Comparison of ENCODE assay signal across 22 cellular contexts in the genomic region with DNA sequence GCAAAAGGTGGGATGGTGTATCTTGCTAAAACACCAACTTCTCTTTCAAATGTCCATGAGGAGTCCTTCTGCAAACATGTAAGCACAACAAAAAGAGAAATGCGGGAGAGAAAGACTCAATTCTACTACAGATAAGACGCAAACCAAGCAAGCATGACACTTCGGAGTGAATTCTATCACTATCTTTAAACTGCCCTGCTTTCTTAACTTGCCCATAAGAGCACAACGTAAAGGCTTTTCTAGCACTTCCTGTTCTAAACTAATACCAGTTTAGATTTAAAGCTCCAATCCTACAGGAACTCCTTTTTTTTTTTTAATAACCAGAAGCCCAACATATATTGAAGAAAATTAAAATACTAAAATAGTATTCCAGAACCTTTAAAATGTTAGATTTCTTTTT. TPM values are rescaled to one million over a fixed set of nuclear protein-coding genes. Genes with fewer than 3 reads are reported as not detected.
DNase-seq lines count a peak whose midpoint lies in the region; ATAC-seq and TF ChIP-seq lines count a peak whose summit lies in the region.
"Had no signal": no experiment of that assay in that cellular context is flagged by ENCODE, and none has a peak within 500 bp of the region (broad histone marks: within the 10 kb centered on the region; RNA-seq: fewer than 3 reads in every experiment).

No MANE protein-coding gene starts in this region.

- no peak for TF ChIP-seq EP300 in esophagus muscularis mucosa (IDR thresholded peaks at IDR 0.05)

- ATAC-seq in heart left ventricle = no peak
- ATAC-seq in stimulated activated naive B cell treated with anti-CD40 and anti-IgM and Interleukin-4, amounts not matched to agents 10 μg/mL and 1 μg/mL and 100 μg/mL, for 72 hours (replicated peaks) = no peak
- ATAC-seq in GM21526 (IDR thresholded peaks at IDR 0.05; ENCODE audit: low FRiP score, unreplicated experiment) = no peak
- ATAC-seq: PC-3 had no signal

- no peak overlapping the region for H3K4me3 ChIP-seq in left ventricle myocardium inferior
- H3K4me3 ChIP-seq in heart left ventricle = no peak overlapping the region
- H3K4me3 ChIP-seq in esophagus muscularis mucosa = no peak overlapping the region
- H3K4me3 ChIP-seq: BLaER1, GM23248, HAP-1 had no signal

- no peaks in the 10 kb centered on the region for H3K27me3 ChIP-seq in left ventricle myocardium inferior (ENCODE audit: low read depth)
- H3K27me3 ChIP-seq in heart left ventricle = no peaks in the 10 kb centered on the region
- H3K27me3 ChIP-seq in esophagus muscularis mucosa = no peaks in the 10 kb centered on the region
- H3K27me3 ChIP-seq: BLaER1 had no signal

- H3K4me1 ChIP-seq in left ventricle myocardium inferior = peaks cover 87% of the 10 kb centered on the region
- peaks cover 2 to 95% (median 65%) of the 10 kb centered on the region in 12 donors for H3K4me1 ChIP-seq in heart left ventricle
- H3K4me1 ChIP-seq in esophagus muscularis mucosa = peaks cover 78 to 100% (median 97%) of the 10 kb centered on the region in 4 donors

- DNase-seq in left ventricle myocardium inferior (no peak), heart left ventricle (no peak), esophagus muscularis mucosa (ENCODE audit: extremely low spot score) (no peak), NCI-H187 (lab: John Stamatoyannopoulos, UW) (no peak), KG1 (lab: John Stamatoyannopoulos, UW) (no peak)
- no peak for DNase-seq in stimulated activated naive B cell treated with anti-CD40 and anti-IgM and Interleukin-4, amounts not matched to agents 10 μg/mL and 1 μg/mL and 100 μg/mL, for 72 hours
- DNase-seq: CD4-positive, CD25-positive, alpha-beta regulatory T cell; HFFc6; Kasumi-1; NCI-H1105; NCI-H1436 treated with DMSO at 0.1 percent for 48 hours; NCI-H1930; NCI-H2107; NCI-H524 treated with DMSO at 0.1 percent for 48 hours; NCI-H774; PC-3; SK-N-SH had no signal

- peak overlapping the region; percentile 33 for H3K27ac Mint-ChIP-seq in stimulated activated naive B cell treated with anti-CD40 and anti-IgM and Interleukin-4, amounts not matched to agents 10 μg/mL and 1 μg/mL and 100 μg/mL, for 72 hours
- H3K27ac Mint-ChIP-seq: CD4-positive, CD25-positive, alpha-beta regulatory T cell; HFFc6 had no signal

- no peak overlapping the region for H3K4me3 Mint-ChIP-seq in stimulated activated naive B cell treated with anti-CD40 and anti-IgM and Interleukin-4, amounts not matched to agents 10 μg/mL and 1 μg/mL and 100 μg/mL, for 72 hours
- H3K4me3 Mint-ChIP-seq: HFFc6 had no signal

- peaks cover 37 to 64% of the 10 kb centered on the region in 2 donors for H3K4me1 Mint-ChIP-seq in stimulated activated naive B cell treated with anti-CD40 and anti-IgM and Interleukin-4, amounts not matched to agents 10 μg/mL and 1 μg/mL and 100 μg/mL, for 72 hours

- peaks cover 8 to 22% of the 10 kb centered on the region in 2 donors for H3K36me3 Mint-ChIP-seq in stimulated activated naive B cell treated with anti-CD40 and anti-IgM and Interleukin-4, amounts not matched to agents 10 μg/mL and 1 μg/mL and 100 μg/mL, for 72 hours

- intact Hi-C loops in left ventricle myocardium inferior (cut with micrococcal nuclease) (no loop called here), heart left ventricle (cut with DNase I) (loop anchor here in 4 of 10 donors (5.0 to 10.0 kb wide), 3 partner anchors 39 to 1066 kb away; no protein-coding TSS in a partner anchor), esophagus muscularis mucosa (cut with DNase I) (loop anchor here (10.0 kb wide), 2 partner anchors 124 to 146 kb away; no protein-coding TSS in a partner anchor)

- TF ChIP-seq POLR2A in heart left ventricle (IDR thresholded peaks at IDR 0.05) (no peak), esophagus muscularis mucosa (IDR thresholded peaks at IDR 0.05; ENCODE audit: low read depth) (no peak)

- no peak for TF ChIP-seq CTCF in left ventricle myocardium inferior (IDR thresholded peaks at IDR 0.05; ENCODE audit: borderline replicate concordance)
- no peak for TF ChIP-seq CTCF in heart left ventricle (IDR thresholded peaks at IDR 0.05)
- TF ChIP-seq CTCF in esophagus muscularis mucosa (IDR thresholded peaks at IDR 0.05) = no peak

- H3K9me3 ChIP-seq in left ventricle myocardium inferior (replicated peaks) (no peaks in the 10 kb centered on the region), heart left ventricle (no peaks in the 10 kb centered on the region), esophagus muscularis mucosa (no peaks in the 10 kb centered on the region)
- H3K9me3 ChIP-seq: SK-N-SH had no signal

- WGBS in heart left ventricle, 4 donors = 65 to 80% (median 72%) methylated on average over 4 of the region's 4 CpGs
- 89% methylated on average over 4 of the region's 4 CpGs for WGBS in esophagus muscularis mucosa

- H3K9me3 Mint-ChIP-seq in stimulated activated naive B cell treated with anti-CD40 and anti-IgM and Interleukin-4, amounts not matched to agents 10 μg/mL and 1 μg/mL and 100 μg/mL, for 72 hours = no peaks in the 10 kb centered on the region
- H3K9me3 Mint-ChIP-seq: HFFc6 had no signal

- H3K27me3 Mint-ChIP-seq in stimulated activated naive B cell treated with anti-CD40 and anti-IgM and Interleukin-4, amounts not matched to agents 10 μg/mL and 1 μg/mL and 100 μg/mL, for 72 hours = no peaks in the 10 kb centered on the region
- H3K27me3 Mint-ChIP-seq: CD4-positive, CD25-positive, alpha-beta regulatory T cell had no signal

- H3K27ac ChIP-seq in left ventricle myocardium inferior (replicated peaks) = peak overlapping the region; percentile 42
- peak overlapping the region in 1 of 12 donors; percentile 98 for H3K27ac ChIP-seq in heart left ventricle
- peak overlapping the region; percentile 97 to 100 (median 100) for H3K27ac ChIP-seq in esophagus muscularis mucosa (replicated peaks in 1 of 4)
- H3K27ac ChIP-seq: BLaER1, GM23248, HL-60 had no signal

- H3K36me3 ChIP-seq in left ventricle myocardium inferior (no peaks in the 10 kb centered on the region), heart left ventricle (no peaks in the 10 kb centered on the region), esophagus muscularis mucosa (no peaks in the 10 kb centered on the region)

RNA-seq across cellular contexts. Expression of a gene that starts 8.4 kb away (rescaled TPM):
- total RNA-seq in left ventricle myocardium inferior (113 TPM), heart left ventricle (100 to 1,000 TPM in 6 of 9 donors, 10 to 100 TPM in 3; 81.4 to 155 (median 106) TPM), esophagus muscularis mucosa (100 to 1,000 TPM in 3 of 4 donors, 10 to 100 TPM in 1; 98.5 to 187 (median 163) TPM)
- 100 to 1,000 TPM in 1 of 2 donors, 10 to 100 TPM in 1; 90.1 to 153 TPM for polyA plus RNA-seq in heart left ventricle
